1 cellular context compared by ENCODE assay signal in the genomic region with DNA sequence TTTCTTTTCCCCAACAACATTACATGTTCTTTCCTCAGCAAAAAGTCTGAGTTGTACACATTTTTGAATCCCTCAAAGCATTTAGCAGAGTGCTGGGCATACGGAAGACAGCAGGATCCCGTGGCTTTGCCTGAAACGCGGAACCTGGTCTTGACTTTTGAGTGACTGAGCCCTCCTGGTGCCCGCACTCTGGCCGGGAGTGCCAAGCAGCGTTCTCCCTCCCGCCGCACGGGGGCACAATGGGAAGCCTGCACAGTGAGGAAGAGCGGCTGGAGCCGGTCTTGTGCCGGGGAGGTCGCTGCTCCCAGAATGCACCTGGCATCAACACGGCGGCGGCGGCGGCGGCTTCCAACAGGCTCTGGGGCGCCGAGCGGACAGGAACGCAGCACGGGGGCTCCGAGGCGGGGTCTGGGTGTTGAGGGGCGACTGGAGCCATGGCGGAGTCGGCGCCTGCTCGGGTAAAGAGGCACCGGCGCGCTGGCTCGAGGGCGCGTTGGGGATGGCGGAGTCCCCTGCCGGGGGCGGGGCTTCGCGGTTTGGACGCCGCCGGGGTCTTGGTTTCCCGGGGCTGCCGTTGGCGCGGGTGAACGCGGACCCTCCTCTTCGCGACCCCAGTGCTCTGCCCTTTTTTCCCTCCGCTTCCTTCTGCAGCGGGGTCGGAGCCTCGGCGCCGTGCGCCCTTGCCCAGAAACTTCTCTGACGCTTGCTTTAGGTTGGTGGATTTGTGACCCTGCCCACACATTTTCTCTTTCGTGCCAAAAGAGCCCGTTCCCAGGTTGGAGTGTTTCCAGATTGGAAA.
TF ChIP-seq lines count a peak whose summit lies in the region.

Gene ZNF212 (plus strand): TSS at position 307 of the 799 bp plus-strand sequence. CDS start 128 bp downstream, at position 435.

TF ChIP-seq in K562, 482 proteins besides CTCF, POLR2A, EP300 and RAD21 (continued from another document and continues in another):
- TF ChIP-seq ZNF518B (CRISPR knock-in tag; IDR thresholded peaks at IDR 0.05) (no peak), GMEB1 (CRISPR knock-in tag; IDR thresholded peaks at IDR 0.05) (peak; percentile 61), MAX (CRISPR knock-in tag; IDR thresholded peaks at IDR 0.05) (peak; percentile 65), CHCHD3 (CRISPR knock-in tag; IDR thresholded peaks at IDR 0.05) (no peak), RUNX1 (IDR thresholded peaks at IDR 0.05; ENCODE audit: low read depth) (0 out of 2 replicates have a peak, but pooled peaks have one; percentile 19), ZNF75A (CRISPR knock-in tag; IDR thresholded peaks at IDR 0.05) (no peak), TAF9B (IDR thresholded peaks at IDR 0.05; ENCODE audit: partially characterized antibody) (peak; percentile 59), TCF7L2 (IDR thresholded peaks at IDR 0.05; ENCODE audit: low read depth, low read length) (no peak), TRIM28 (IDR thresholded peaks at IDR 0.05) (peak; percentile 61; the same call in 1 of the 2 replicates), TFAM (CRISPR knock-in tag; conservative IDR thresholded peaks at IDR 0.05) (no peak), ZNF3 (CRISPR knock-in tag; IDR thresholded peaks at IDR 0.05) (no peak), IRF2 (CRISPR knock-in tag; IDR thresholded peaks at IDR 0.05) (0 out of 2 replicates have a peak, but pooled peaks have one; percentile 63), POU5F1 (IDR thresholded peaks at IDR 0.05; ENCODE audit: borderline replicate concordance, low read depth, low read length, partially characterized antibody) (no peak), ATF6 (CRISPR knock-in tag; IDR thresholded peaks at IDR 0.05) (peak; percentile 71; the same call in 1 of the 2 replicates), ZNF12 (CRISPR knock-in tag; IDR thresholded peaks at IDR 0.05) (peak; percentile 77), ZNF140 (CRISPR knock-in tag; IDR thresholded peaks at IDR 0.05) (no peak), ZNF24 (IDR thresholded peaks at IDR 0.05) (peak; percentile 53; the same call in 1 of the 2 replicates), ZNF124 (CRISPR knock-in tag; IDR thresholded peaks at IDR 0.05) (no peak), FOXK2 (conservative IDR thresholded peaks at IDR 0.05 in 1 of 2, IDR thresholded peaks at IDR 0.05 in 1 of 2; ENCODE audit: low read depth in 2 of 2) (peak; percentile 97 to 99), MCM2 (IDR thresholded peaks at IDR 0.05; ENCODE audit: low read depth) (no peak), RREB1 (CRISPR knock-in tag; IDR thresholded peaks at IDR 0.05) (peak; percentile 95), TGIF2 (CRISPR knock-in tag; IDR thresholded peaks at IDR 0.05) (peak; percentile 76; the same call in 1 of the 2 replicates), ZNF224 (CRISPR knock-in tag; IDR thresholded peaks at IDR 0.05) (peak; percentile 52; the same call in 1 of the 2 replicates), NFIC (IDR thresholded peaks at IDR 0.05) (peak; percentile 58), HMG20A (CRISPR knock-in tag; conservative IDR thresholded peaks at IDR 0.05) (no peak), GABPB1 (CRISPR knock-in tag; IDR thresholded peaks at IDR 0.05) (peak; percentile 85), ZFP36 (IDR thresholded peaks at IDR 0.05; ENCODE audit: low read depth, low read length, partially characterized antibody) (peak; percentile 35), SMAD1 (IDR thresholded peaks at IDR 0.05; ENCODE audit: low read depth, low read length, partially characterized antibody) (peak; percentile 43), GATA2 (CRISPR knock-in tag; IDR thresholded peaks at IDR 0.05) (no peak), HMGXB4 (CRISPR knock-in tag; IDR thresholded peaks at IDR 0.05) (no peak; the same call in 1 of the 2 replicates), ZNF707 (CRISPR knock-in tag; conservative IDR thresholded peaks at IDR 0.05) (no peak)
- TF ChIP-seq, protein P1, sequence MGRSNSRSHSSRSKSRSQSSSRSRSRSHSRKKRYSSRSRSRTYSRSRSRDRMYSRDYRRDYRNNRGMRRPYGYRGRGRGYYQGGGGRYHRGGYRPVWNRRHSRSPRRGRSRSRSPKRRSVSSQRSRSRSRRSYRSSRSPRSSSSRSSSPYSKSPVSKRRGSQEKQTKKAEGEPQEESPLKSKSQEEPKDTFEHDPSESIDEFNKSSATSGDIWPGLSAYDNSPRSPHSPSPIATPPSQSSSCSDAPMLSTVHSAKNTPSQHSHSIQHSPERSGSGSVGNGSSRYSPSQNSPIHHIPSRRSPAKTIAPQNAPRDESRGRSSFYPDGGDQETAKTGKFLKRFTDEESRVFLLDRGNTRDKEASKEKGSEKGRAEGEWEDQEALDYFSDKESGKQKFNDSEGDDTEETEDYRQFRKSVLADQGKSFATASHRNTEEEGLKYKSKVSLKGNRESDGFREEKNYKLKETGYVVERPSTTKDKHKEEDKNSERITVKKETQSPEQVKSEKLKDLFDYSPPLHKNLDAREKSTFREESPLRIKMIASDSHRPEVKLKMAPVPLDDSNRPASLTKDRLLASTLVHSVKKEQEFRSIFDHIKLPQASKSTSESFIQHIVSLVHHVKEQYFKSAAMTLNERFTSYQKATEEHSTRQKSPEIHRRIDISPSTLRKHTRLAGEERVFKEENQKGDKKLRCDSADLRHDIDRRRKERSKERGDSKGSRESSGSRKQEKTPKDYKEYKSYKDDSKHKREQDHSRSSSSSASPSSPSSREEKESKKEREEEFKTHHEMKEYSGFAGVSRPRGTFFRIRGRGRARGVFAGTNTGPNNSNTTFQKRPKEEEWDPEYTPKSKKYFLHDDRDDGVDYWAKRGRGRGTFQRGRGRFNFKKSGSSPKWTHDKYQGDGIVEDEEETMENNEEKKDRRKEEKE (IDR thresholded peaks at IDR 0.05; ENCODE audit: borderline replicate concordance in 1 of 2, control insufficient read depth in 1 of 2, low read depth in 2 of 2, low read length in 1 of 2) = peak in 1 of 2 experiments; percentile 73; a peak in 1 of 4 replicates
- TF ChIP-seq, protein P2, sequence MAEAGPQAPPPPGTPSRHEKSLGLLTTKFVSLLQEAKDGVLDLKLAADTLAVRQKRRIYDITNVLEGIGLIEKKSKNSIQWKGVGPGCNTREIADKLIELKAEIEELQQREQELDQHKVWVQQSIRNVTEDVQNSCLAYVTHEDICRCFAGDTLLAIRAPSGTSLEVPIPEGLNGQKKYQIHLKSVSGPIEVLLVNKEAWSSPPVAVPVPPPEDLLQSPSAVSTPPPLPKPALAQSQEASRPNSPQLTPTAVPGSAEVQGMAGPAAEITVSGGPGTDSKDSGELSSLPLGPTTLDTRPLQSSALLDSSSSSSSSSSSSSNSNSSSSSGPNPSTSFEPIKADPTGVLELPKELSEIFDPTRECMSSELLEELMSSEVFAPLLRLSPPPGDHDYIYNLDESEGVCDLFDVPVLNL (CRISPR knock-in tag; IDR thresholded peaks at IDR 0.05; ENCODE audit: low read depth) = no peak
